ENCODE assay signal across 1 cellular context in genomic region chr5:39076757-39077475, GRCh38.
TF ChIP-seq lines count a peak whose summit lies in the region.

No MANE protein-coding gene starts in this region.

TF ChIP-seq in K562, 482 proteins besides CTCF, POLR2A, EP300 and RAD21 (continued from another document and continues in another):
- peak; percentile 78; the same call in 1 of the 2 replicates for TF ChIP-seq TRIM25 (IDR thresholded peaks at IDR 0.05; ENCODE audit: borderline replicate concordance)
- TF ChIP-seq SRSF1 (IDR thresholded peaks at IDR 0.05; ENCODE audit: low read depth, low read length): no peak
- TF ChIP-seq ASH1L (IDR thresholded peaks at IDR 0.05; ENCODE audit: borderline replicate concordance, low read depth, partially characterized antibody): peak; percentile 25
- peak; percentile 44 for TF ChIP-seq CCNT2 (IDR thresholded peaks at IDR 0.05; ENCODE audit: borderline replicate concordance, extremely low read depth, insufficient read length, low read depth, low read length)
- peak; percentile 9; the same call in 1 of the 2 replicates for TF ChIP-seq ZBTB40 (IDR thresholded peaks at IDR 0.05)
- no peak for TF ChIP-seq ZBTB40 (CRISPR knock-in tag; IDR thresholded peaks at IDR 0.05)
- TF ChIP-seq RREB1 (CRISPR knock-in tag; IDR thresholded peaks at IDR 0.05): no peak
- peak; percentile 92 for TF ChIP-seq SMARCA4 (IDR thresholded peaks at IDR 0.05)
- TF ChIP-seq NFE2 (IDR thresholded peaks at IDR 0.05; ENCODE audit: low read depth): peak; percentile 68
- TF ChIP-seq KLF6 (CRISPR knock-in tag; IDR thresholded peaks at IDR 0.05; ENCODE audit: borderline replicate concordance): no peak
- peak; percentile 36; the same call in 1 of the 2 replicates for TF ChIP-seq NFRKB (IDR thresholded peaks at IDR 0.05; ENCODE audit: low read depth)
- 0 out of 2 replicates have a peak, but pooled peaks have one; percentile 39 for TF ChIP-seq BCOR (IDR thresholded peaks at IDR 0.05)
- no peak for TF ChIP-seq HES1 (IDR thresholded peaks at IDR 0.05; ENCODE audit: low read depth)
- no peak for TF ChIP-seq SMAD1 (IDR thresholded peaks at IDR 0.05; ENCODE audit: low read depth, low read length, partially characterized antibody)
- peak; percentile 94 for TF ChIP-seq ARID3A (IDR thresholded peaks at IDR 0.05; ENCODE audit: borderline replicate concordance, low read depth, low read length)
- peak; percentile 86 for TF ChIP-seq ATF3 (IDR thresholded peaks at IDR 0.05)
- TF ChIP-seq ATF3 (CRISPR knock-in tag; conservative IDR thresholded peaks at IDR 0.05): no peak
- TF ChIP-seq ZKSCAN1 (IDR thresholded peaks at IDR 0.05; ENCODE audit: low read depth, low read length): no peak
- peak; percentile 95 for TF ChIP-seq SMARCE1 (IDR thresholded peaks at IDR 0.05)
- peak; percentile 59; the same call in 1 of the 2 replicates for TF ChIP-seq CC2D1A (IDR thresholded peaks at IDR 0.05)
- TF ChIP-seq RBM39 (optimal IDR thresholded peaks at IDR 0.05; ENCODE audit: low read depth, low read length): no peak
- 0 out of 2 replicates have a peak, but pooled peaks have one; percentile 65 for TF ChIP-seq MIER1 (IDR thresholded peaks at IDR 0.05; ENCODE audit: low read depth)
- TF ChIP-seq ZNF766 (CRISPR knock-in tag; conservative IDR thresholded peaks at IDR 0.05): peak; percentile 61; the same call in 1 of the 2 replicates
- 0 out of 2 replicates have a peak, but pooled peaks have one; percentile 14 for TF ChIP-seq ZNF197 (CRISPR knock-in tag; IDR thresholded peaks at IDR 0.05; ENCODE audit: low read depth)
- 0 out of 4 replicates have a peak, but pooled peaks of 1 of the 2 experiments have one; percentile 20 for TF ChIP-seq ZNF639 (CRISPR knock-in tag; conservative IDR thresholded peaks at IDR 0.05 in 1 of 2, IDR thresholded peaks at IDR 0.05 in 1 of 2)
- peak in 1 of 2 experiments; percentile 59; a peak in 1 of 4 replicates for TF ChIP-seq ZMIZ1 (IDR thresholded peaks at IDR 0.05; ENCODE audit: low read depth in 2 of 2, low read length in 2 of 2)
- TF ChIP-seq SOX6 (IDR thresholded peaks at IDR 0.05): peak; percentile 61; the same call in 1 of the 2 replicates
